In genomic region chr14:34875031-34875922, GRCh38 we compare ENCODE assay signal across 8 cellular contexts. TPM values are rescaled to one million over a fixed set of nuclear protein-coding genes. Genes with fewer than 3 reads are reported as not detected.
DNase-seq lines count a peak whose midpoint lies in the region; ATAC-seq and TF ChIP-seq lines count a peak whose summit lies in the region.

Gene BAZ1A (minus strand): TSS chr14:34875360. CDS start chr14:34874604, 756 bp downstream.

- peak; percentile 1 to 50 (median 10) for DNase-seq in CD4-positive, alpha-beta T cell
- peak; percentile 76 for DNase-seq in HK-2 (ENCODE audit: unreplicated experiment)
- peak; percentile 72 for DNase-seq in NCI-H774 (lab: John Stamatoyannopoulos, UW)
- DNase-seq in activated CD4-positive, alpha-beta T cell treated with anti-CD3 and anti-CD28 coated beads, Interleukin-2, amount 50 U/mL, for 48 hours = peak; percentile 51 to 54
- peak; percentile 10 to 29 (median 13) for DNase-seq in effector memory CD8-positive, alpha-beta T cell
- peak; percentile 57 for DNase-seq in lung (ENCODE audit: low spot score)
- peak in 2 of 3 experiments; percentile 30 to 43 for DNase-seq in stimulated activated CD4-positive, alpha-beta T cell treated with anti-CD3 and anti-CD28 coated beads, TNF-alpha, amount 100 ng/mL, for 4 hours (ENCODE audit: low read depth in 3 of 3)

- H3K27ac Mint-ChIP-seq in CD4-positive, alpha-beta T cell = peak within 1 kb of the TSS; percentile 97
- H3K27ac Mint-ChIP-seq in effector memory CD8-positive, alpha-beta T cell = peak within 1 kb of the TSS; percentile 99 to 100

- peak within 1 kb of the TSS; percentile 100 for H3K4me3 Mint-ChIP-seq in CD4-positive, alpha-beta T cell
- H3K4me3 Mint-ChIP-seq in effector memory CD8-positive, alpha-beta T cell = peak within 1 kb of the TSS; percentile 100

- WGBS in lung, 2 donors = 0% methylated on average over 35 to 46 of the region's 46 CpGs

- CTCF ChIA-PET in CD4-positive, alpha-beta T cell (lab: Charles Lee) = interaction anchor here (0.6 kb wide), 1 partner anchor 27 kb away, joined by 3 read pairs; no protein-coding TSS in a partner anchor

- no peaks in the 10 kb centered on the region for H3K36me3 ChIP-seq in lung (ENCODE audit: control insufficient read depth in 2 of 2, insufficient read depth in 2 of 2, low read length in 2 of 2)

- peak within 1 kb of the TSS; percentile 100 for H3K27ac ChIP-seq in CD4-positive, alpha-beta T cell (ENCODE audit: low read depth, low read length)
- H3K27ac ChIP-seq in lung (ENCODE audit: low read depth in 1 of 2, low read length in 1 of 2) = peak within 1 kb of the TSS; percentile 96 to 99

- peaks cover 30% of the 10 kb centered on the region for H3K36me3 Mint-ChIP-seq in CD4-positive, alpha-beta T cell (ENCODE audit: low read depth)
- H3K36me3 Mint-ChIP-seq in effector memory CD8-positive, alpha-beta T cell (ENCODE audit: insufficient read depth) = peaks cover 40% of the 10 kb centered on the region

- no peaks in the 10 kb centered on the region for H3K27me3 Mint-ChIP-seq in CD4-positive, alpha-beta T cell
- H3K27me3 Mint-ChIP-seq in effector memory CD8-positive, alpha-beta T cell = no peaks in the 10 kb centered on the region

- no peaks in the 10 kb centered on the region for H3K9me3 ChIP-seq in CD4-positive, alpha-beta T cell (ENCODE audit: control insufficient read depth, low read length)
- H3K9me3 ChIP-seq in lung (ENCODE audit: control insufficient read depth in 2 of 2, insufficient read depth in 1 of 2, low read length in 1 of 2) = no peaks in the 10 kb centered on the region

- peak; percentile 9 for ATAC-seq in CD4-positive, alpha-beta T cell (ENCODE audit: poor library complexity)
- ATAC-seq in GM19438 (IDR thresholded peaks at IDR 0.05; ENCODE audit: low read depth, unreplicated experiment) = peak; percentile 33
- peak; percentile 6 for ATAC-seq in effector memory CD8-positive, alpha-beta T cell (replicated peaks)
- peak; percentile 51 for ATAC-seq in lung (ENCODE audit: insufficient read depth, low FRiP score)

- no peaks in the 10 kb centered on the region for H3K9me3 Mint-ChIP-seq in CD4-positive, alpha-beta T cell
- no peaks in the 10 kb centered on the region for H3K9me3 Mint-ChIP-seq in effector memory CD8-positive, alpha-beta T cell

- peak within 1 kb of the TSS; percentile 97 for H3K4me3 ChIP-seq in lung

- no peak for TF ChIP-seq CTCF in CD4-positive, alpha-beta T cell (IDR thresholded peaks at IDR 0.05)
- no peak for TF ChIP-seq CTCF in lung (IDR thresholded peaks at IDR 0.05; ENCODE audit: control extremely low read depth, extremely low read depth)

- intact Hi-C loops in CD4-positive, alpha-beta T cell (cut with DNase I, micrococcal nuclease) = loop anchor here (2.0 to 10.0 kb wide), 5 partner anchors 108 to 530 kb away; partner anchors contain the start of genes NFKBIA (in 2 of the 2), FAM177A1 (in 1 of the 2), PPP2R3C (in 1 of the 2) and SRP54 (in 1 of the 2)

- H3K4me1 ChIP-seq in lung (ENCODE audit: control insufficient read depth in 2 of 2, insufficient read depth in 2 of 2, low read length in 2 of 2) = peaks cover 0 to 3% of the 10 kb centered on the region in 2 donors

- H3K27me3 ChIP-seq in CD4-positive, alpha-beta T cell (ENCODE audit: control insufficient read depth, insufficient read depth, low read length) = no peaks in the 10 kb centered on the region
- no peaks in the 10 kb centered on the region for H3K27me3 ChIP-seq in lung (ENCODE audit: control insufficient read depth, insufficient read depth)

- peaks cover 40% of the 10 kb centered on the region for H3K4me1 Mint-ChIP-seq in CD4-positive, alpha-beta T cell (ENCODE audit: low read depth)
- peaks cover 11 to 35% of the 10 kb centered on the region in 2 donors for H3K4me1 Mint-ChIP-seq in effector memory CD8-positive, alpha-beta T cell (ENCODE audit: low read depth in 2 of 2)

- POLR2A ChIA-PET in CD4-positive, alpha-beta T cell (lab: Charles Lee) = interaction anchor here (0.6 to 4.2 kb wide), 14 partner anchors 18 to 529 kb away, joined by 3 to 172 read pairs (median 8); partner anchors contain the start of genes FAM177A1, NFKBIA, PPP2R3C and PRORP

RNA-seq across cellular contexts. Expression of gene BAZ1A, which starts in this region (rescaled TPM):
- total RNA-seq in CD4-positive, alpha-beta T cell = 10 to 100 TPM; 46.5 to 52.3 TPM
- total RNA-seq in lung = 10 to 100 TPM; 25.6 to 52.4 TPM
- 10 to 100 TPM; 17.2 to 38.5 TPM for polyA plus RNA-seq in lung

Comparison
In these comparisons a context has a peak if more than half of its experiments do, and no peak if none do; other contexts are left out.
1. Peak in every context shown above with its lines: DNase-seq, ATAC-seq, H3K4me3 ChIP-seq and H3K27ac ChIP-seq.
2. DNase-seq: peak in every context shown above with its lines; median percentile 76 in HK-2; 72 in NCI-H774; 57 in lung; 52 in activated CD4-positive, alpha-beta T cell treated with anti-CD3 and anti-CD28 coated beads, Interleukin-2, amount 50 U/mL, for 48 hours; 36 in stimulated activated CD4-positive, alpha-beta T cell treated with anti-CD3 and anti-CD28 coated beads, TNF-alpha, amount 100 ng/mL, for 4 hours; 13 in effector memory CD8-positive, alpha-beta T cell; 10 in CD4-positive, alpha-beta T cell.